17 cellular contexts compared by ENCODE assay signal in the genomic region with DNA sequence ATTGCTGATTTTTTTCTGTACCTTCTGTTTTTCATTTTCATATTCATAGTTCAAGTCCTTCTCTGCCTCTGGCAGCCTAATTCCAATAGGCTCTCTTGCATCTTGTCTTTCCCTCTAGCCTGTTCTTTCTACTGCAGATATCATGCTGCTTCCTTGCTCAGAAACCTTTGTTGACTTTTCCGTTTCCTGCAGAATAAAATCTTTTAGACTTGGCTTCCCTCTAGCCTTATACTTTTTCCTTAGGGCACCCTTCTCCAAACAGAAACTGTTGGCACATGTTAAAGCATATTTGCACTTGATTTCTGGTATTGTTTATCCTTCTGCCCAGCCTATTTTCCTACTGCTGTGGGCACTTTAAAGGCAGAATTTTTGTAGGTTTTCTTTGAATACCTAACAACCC. TPM values are rescaled to one million over a fixed set of nuclear protein-coding genes. Genes with fewer than 3 reads are reported as not detected.
DNase-seq lines count a peak whose midpoint lies in the region; ATAC-seq and TF ChIP-seq lines count a peak whose summit lies in the region.
"Had no signal": no experiment of that assay in that cellular context is flagged by ENCODE, and none has a peak within 500 bp of the region (broad histone marks: within the 10 kb centered on the region; RNA-seq: fewer than 3 reads in every experiment).

No MANE protein-coding gene starts in this region.

- H3K27ac ChIP-seq in left ventricle myocardium inferior (replicated peaks) (peak overlapping the region; percentile 1), dorsolateral prefrontal cortex (peak overlapping the region in 37 of 59 donors; percentile 0 to 99 (median 69)), uterus (peak overlapping the region; percentile 1 to 22)
- H3K27ac ChIP-seq: cardiac muscle cell, Peyer's patch had no signal

- ATAC-seq in Right ventricle myocardium superior (ENCODE audit: poor library complexity) (no peak), HG02571 (IDR thresholded peaks at IDR 0.05; ENCODE audit: unreplicated experiment) (no peak)
- ATAC-seq: left cardiac atrium, T-cell had no signal

- H3K4me3 ChIP-seq in left ventricle myocardium inferior (peak overlapping the region; percentile 11), dorsolateral prefrontal cortex (peak overlapping the region in 50 of 59 donors; percentile 2 to 99 (median 93)), uterus (no peak overlapping the region)
- H3K4me3 ChIP-seq: cardiac muscle cell, Peyer's patch had no signal

- peaks cover 54% of the 10 kb centered on the region for H3K4me1 ChIP-seq in left ventricle myocardium inferior
- no peaks in the 10 kb centered on the region for H3K4me1 ChIP-seq in uterus

- TF ChIP-seq CTCF in left ventricle myocardium inferior (IDR thresholded peaks at IDR 0.05; ENCODE audit: borderline replicate concordance), result no peak
- no peak for TF ChIP-seq CTCF in dorsolateral prefrontal cortex (IDR thresholded peaks at IDR 0.05 in 54 of 56, conservative IDR thresholded peaks at IDR 0.05 in 2 of 56; ENCODE audit: low read depth in 1 of 56, partially characterized antibody in 56 of 56)
- TF ChIP-seq CTCF in uterus (IDR thresholded peaks at IDR 0.05), result no peak

- no peaks in the 10 kb centered on the region for H3K9me3 Mint-ChIP-seq in activated T-helper 2 cell treated with anti-CD3 and anti-CD28 coated beads, Interferon-gamma antibody, Interleukin-2, Interleukin-4, amounts not matched to agents 10 μg/mL and 5 μg/mL and 100 μg/mL, durations not matched to agents 14 hours and 24 hours and 36 hours

- no peaks in the 10 kb centered on the region for H3K36me3 ChIP-seq in left ventricle myocardium inferior
- H3K36me3 ChIP-seq in uterus, result no peaks in the 10 kb centered on the region
- H3K36me3 ChIP-seq: cardiac muscle cell, Peyer's patch had no signal

- no peak overlapping the region for H3K4me3 Mint-ChIP-seq in activated T-helper 2 cell treated with anti-CD3 and anti-CD28 coated beads, Interferon-gamma antibody, Interleukin-2, Interleukin-4, amounts not matched to agents 10 μg/mL and 5 μg/mL and 100 μg/mL, durations not matched to agents 14 hours and 24 hours and 36 hours (ENCODE audit: low read depth)
- H3K4me3 Mint-ChIP-seq: naive B cell, T-cell had no signal

- H3K9me3 ChIP-seq in left ventricle myocardium inferior (replicated peaks), result peaks cover 2% of the 10 kb centered on the region
- H3K9me3 ChIP-seq in uterus, result no peaks in the 10 kb centered on the region
- H3K9me3 ChIP-seq: Peyer's patch had no signal

- H3K27me3 ChIP-seq in left ventricle myocardium inferior (ENCODE audit: low read depth) (no peaks in the 10 kb centered on the region), dorsolateral prefrontal cortex (no peaks in the 10 kb centered on the region), uterus (no peaks in the 10 kb centered on the region)
- H3K27me3 ChIP-seq: cardiac muscle cell, Peyer's patch had no signal

- no peak for TF ChIP-seq POLR2A in uterus (IDR thresholded peaks at IDR 0.05)

- intact Hi-C loops in left ventricle myocardium inferior (cut with micrococcal nuclease), result no loop called here
- intact Hi-C loops in Right ventricle myocardium superior (cut with DNase I), result loop anchor here (10.0 kb wide), 1 partner anchor 136 kb away; no protein-coding TSS in a partner anchor
- intact Hi-C loops in dorsolateral prefrontal cortex (cut with DNase I), result loop anchor here in 1 of 2 donors (5.0 kb wide), 1 partner anchor 48 kb away; no protein-coding TSS in a partner anchor
- intact Hi-C loops in uterus (cut with DNase I; ENCODE audit: low total_unique reads), result no loop called here
- intact Hi-C loops in activated T-helper 2 cell treated with anti-CD3 and anti-CD28 coated beads, Interferon-gamma antibody, Interleukin-2, Interleukin-4, amounts not matched to agents 10 μg/mL and 5 μg/mL and 100 μg/mL, durations not matched to agents 14 hours and 24 hours and 36 hours (cut with micrococcal nuclease), result loop anchor here (5.0 kb wide), 2 partner anchors 62 to 173 kb away; no protein-coding TSS in a partner anchor

- peaks cover 38% of the 10 kb centered on the region for H3K27me3 Mint-ChIP-seq in activated T-helper 2 cell treated with anti-CD3 and anti-CD28 coated beads, Interferon-gamma antibody, Interleukin-2, Interleukin-4, amounts not matched to agents 10 μg/mL and 5 μg/mL and 100 μg/mL, durations not matched to agents 14 hours and 24 hours and 36 hours (ENCODE audit: low read depth)

- no peaks in the 10 kb centered on the region for H3K36me3 Mint-ChIP-seq in activated T-helper 2 cell treated with anti-CD3 and anti-CD28 coated beads, Interferon-gamma antibody, Interleukin-2, Interleukin-4, amounts not matched to agents 10 μg/mL and 5 μg/mL and 100 μg/mL, durations not matched to agents 14 hours and 24 hours and 36 hours (ENCODE audit: low read depth)
- H3K36me3 Mint-ChIP-seq: T-cell had no signal

- H3K4me1 Mint-ChIP-seq in activated T-helper 2 cell treated with anti-CD3 and anti-CD28 coated beads, Interferon-gamma antibody, Interleukin-2, Interleukin-4, amounts not matched to agents 10 μg/mL and 5 μg/mL and 100 μg/mL, durations not matched to agents 14 hours and 24 hours and 36 hours (ENCODE audit: low read depth), result peaks cover 25% of the 10 kb centered on the region

- DNase-seq in left ventricle myocardium inferior, result no peak
- no peak for DNase-seq in Right ventricle myocardium superior
- no peak for DNase-seq in dorsolateral prefrontal cortex
- peak; percentile 13 for DNase-seq in left kidney (ENCODE audit: low read depth, low spot score)
- no peak for DNase-seq in uterus
- no peak for DNase-seq in activated T-helper 2 cell treated with anti-CD3 and anti-CD28 coated beads, Interferon-gamma antibody, Interleukin-2, Interleukin-4, amounts not matched to agents 10 μg/mL and 5 μg/mL and 100 μg/mL, durations not matched to agents 14 hours and 24 hours and 36 hours (ENCODE audit: low spot score)
- DNase-seq in iPS-NIHi11 (ENCODE audit: low spot score), result no peak
- DNase-seq: activated CD4-positive, CD25-positive, alpha-beta regulatory T cell; activated naive CD4-positive, alpha-beta T cell treated with anti-CD3 and anti-CD28 coated beads, Interleukin-2, amount 50 U/mL, for 16 hours; COR-L47; left cardiac atrium; naive B cell; NCI-H2081 treated with DMSO at 0.1 percent for 48 hours; Peyer's patch; T-cell had no signal

- H3K27ac Mint-ChIP-seq in activated T-helper 2 cell treated with anti-CD3 and anti-CD28 coated beads, Interferon-gamma antibody, Interleukin-2, Interleukin-4, amounts not matched to agents 10 μg/mL and 5 μg/mL and 100 μg/mL, durations not matched to agents 14 hours and 24 hours and 36 hours, result no peak overlapping the region
- H3K27ac Mint-ChIP-seq: naive B cell, T-cell had no signal

RNA-seq across cellular contexts. Expression of a gene that starts 4.5 kb away (rescaled TPM):
- total RNA-seq in left ventricle myocardium inferior (14.5 TPM), Right ventricle myocardium superior (11.3 TPM), dorsolateral prefrontal cortex (100 to 1,000 TPM in 61 of 120 experiments, 10 to 100 TPM in 59; 23.9 to 223 (median 101) TPM), uterus (10 to 100 TPM; 17.2 to 74.0 (median 38.2) TPM)
- total RNA-seq in activated T-helper 2 cell treated with anti-CD3 and anti-CD28 coated beads, Interferon-gamma antibody, Interleukin-2, Interleukin-4, amounts not matched to agents 10 μg/mL and 5 μg/mL and 100 μg/mL, durations not matched to agents 14 hours and 24 hours and 36 hours, result 6.4 and 7.5 TPM in 2 replicates

Comparison
In these comparisons a context has a peak if more than half of its experiments do, and no peak if none do; other contexts are left out.
1. intact Hi-C loops: an anchor here in Right ventricle myocardium superior (10.0 kb wide) and activated T-helper 2 cell treated with anti-CD3 and anti-CD28 coated beads, Interferon-gamma antibody, Interleukin-2, Interleukin-4, amounts not matched to agents 10 μg/mL and 5 μg/mL and 100 μg/mL, durations not matched to agents 14 hours and 24 hours and 36 hours (5.0 kb wide); none called in left ventricle myocardium inferior and uterus.
2. H3K27ac ChIP-seq: peak in every context shown above with its lines; median percentile 69 in dorsolateral prefrontal cortex; 12 in uterus; 1 in left ventricle myocardium inferior.
3. H3K4me3 ChIP-seq: peak in left ventricle myocardium inferior (single experiment) and dorsolateral prefrontal cortex (50 of 59); none in uterus (0 of 2).